ENCODE assay signal across 8 cellular contexts in the genomic region with DNA sequence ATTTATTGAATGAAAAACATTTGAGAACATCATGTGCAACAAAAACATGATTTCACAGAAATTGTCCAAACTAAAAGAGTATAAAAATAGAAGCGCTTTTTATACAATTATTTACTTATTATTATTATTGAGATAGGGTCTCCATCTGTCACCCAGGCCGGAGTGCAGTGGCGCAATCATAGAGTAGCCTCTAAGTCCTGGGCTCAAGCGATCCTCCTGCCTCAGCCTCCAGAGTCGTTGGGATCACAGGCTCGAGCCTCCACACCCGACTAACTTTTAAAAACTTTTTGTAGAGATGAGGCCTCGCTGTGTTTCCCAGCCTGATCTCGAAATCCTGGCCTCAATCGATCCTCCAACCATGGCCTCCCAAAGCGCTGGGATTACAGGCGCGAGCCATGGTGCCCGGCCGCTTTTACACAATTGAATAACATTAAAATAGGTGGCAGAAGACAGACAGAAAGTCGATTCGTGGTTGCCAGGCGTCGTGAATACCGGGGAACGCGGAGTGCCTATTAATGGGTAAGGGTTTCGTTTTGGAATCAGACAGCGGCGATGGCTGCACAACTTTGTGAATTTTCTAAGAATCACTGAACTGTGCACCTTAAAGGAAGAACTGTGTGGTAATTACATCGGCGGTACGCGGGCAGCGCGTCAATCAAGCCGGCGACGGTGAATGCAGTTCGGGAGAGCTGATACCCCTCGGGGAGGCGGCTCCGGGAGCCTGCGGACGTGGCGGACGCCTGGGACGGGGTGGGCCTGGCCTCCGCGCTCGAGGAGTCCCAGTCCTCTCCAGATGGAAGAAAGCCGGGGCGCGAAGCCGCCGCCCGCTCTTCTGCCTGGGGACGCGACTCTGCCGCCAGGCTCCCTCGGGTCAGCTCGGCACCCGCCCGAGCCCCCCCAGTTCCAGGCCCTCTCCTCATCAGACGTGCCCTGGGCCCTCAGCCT. TPM values are rescaled to one million over a fixed set of nuclear protein-coding genes. Genes with fewer than 3 reads are reported as not detected.
A peak's percentile ranks its signal among the peaks of the same experiment; 100 is the strongest.
DNase-seq lines count a peak whose midpoint lies in the region; ATAC-seq and TF ChIP-seq lines count a peak whose summit lies in the region.

No MANE protein-coding gene starts in this region.

- H3K4me1 ChIP-seq in stomach smooth muscle (ENCODE audit: control insufficient read depth, insufficient read depth, low read length), result peaks cover 15% of the 10 kb centered on the region

- H3K36me3 ChIP-seq in stomach smooth muscle (ENCODE audit: control insufficient read depth in 2 of 2, insufficient read depth in 2 of 2, low read length in 2 of 2), result no peaks in the 10 kb centered on the region

- no peaks in the 10 kb centered on the region for H3K9me3 ChIP-seq in stomach smooth muscle (ENCODE audit: control insufficient read depth in 2 of 2, low read length in 2 of 2)

- H3K27ac ChIP-seq in stomach smooth muscle (ENCODE audit: low read length), result peak overlapping the region; percentile 75

- peak overlapping the region; percentile 86 to 88 for H3K4me3 ChIP-seq in stomach smooth muscle (ENCODE audit: low read length in 2 of 2)

- peak overlapping the region; percentile 79 to 86 for H3K9ac ChIP-seq in stomach smooth muscle (ENCODE audit: low read length in 2 of 2)

- ATAC-seq in HG02938 (IDR thresholded peaks at IDR 0.05; ENCODE audit: unreplicated experiment) (peak; percentile 33), naive B cell (ENCODE audit: low read depth in 2 of 2) (peak; percentile 28 to 29)

- H3K4me3 Mint-ChIP-seq in naive B cell, result peak overlapping the region; percentile 89 to 99 (median 97)

- H3K27me3 ChIP-seq in stomach smooth muscle (ENCODE audit: control insufficient read depth in 1 of 2, insufficient read depth in 2 of 2, low read length in 2 of 2), result no peaks in the 10 kb centered on the region

- peaks cover 23 to 35% (median 31%) of the 10 kb centered on the region in 3 donors for H3K4me1 Mint-ChIP-seq in naive B cell

- H3K36me3 Mint-ChIP-seq in naive B cell, result no peaks in the 10 kb centered on the region

- no peak for TF ChIP-seq POLR2A in erythroblast (IDR thresholded peaks at IDR 0.05; ENCODE audit: low read length)

- DNase-seq in activated CD8-positive, alpha-beta memory T cell treated with anti-CD3 and anti-CD28 coated beads for 48 hours (ENCODE audit: low read depth in 2 of 3, low spot score in 2 of 3), result peak; percentile 21 to 43 (median 40)
- no peak for DNase-seq in activated CD8-positive, alpha-beta memory T cell treated with anti-CD3 and anti-CD28 coated beads for 24 hours
- peak; percentile 61 for DNase-seq in NCI-H2171 treated with DMSO at 0.1 percent for 48 hours (lab: John Stamatoyannopoulos, UW)
- peak; percentile 50 for DNase-seq in activated CD8-positive, alpha-beta memory T cell treated with anti-CD3 and anti-CD28 coated beads, Interleukin-2, amount 50 U/mL, for 4 hours
- DNase-seq in erythroblast (lab: John Stamatoyannopoulos, UW), result peak; percentile 80 to 85
- DNase-seq in naive B cell, result peak; percentile 51

- H3K27me3 Mint-ChIP-seq in naive B cell, result peaks cover 0 to 3% (median 0%) of the 10 kb centered on the region in 3 donors

- no peaks in the 10 kb centered on the region for H3K9me3 Mint-ChIP-seq in naive B cell

- peak overlapping the region; percentile 78 to 98 (median 90) for H3K27ac Mint-ChIP-seq in naive B cell

RNA-seq across cellular contexts. Expression of a gene that starts 0.8 kb away (rescaled TPM):
- polyA plus RNA-seq in naive B cell (ENCODE audit: low read depth in 6 of 6), result 10 to 100 TPM; 16.0 to 24.6 (median 18.6) TPM

RNA-seq across cellular contexts. Expression of a gene that starts 53.4 kb away (rescaled TPM):
- polyA plus RNA-seq in naive B cell (ENCODE audit: low read depth in 6 of 6), result 100 to 1,000 TPM in 1 of 6 donors, 10 to 100 TPM in 5; 82.4 to 105 (median 91.1) TPM
